Comparison of ENCODE assay signal across 2 cellular contexts in the genomic region with DNA sequence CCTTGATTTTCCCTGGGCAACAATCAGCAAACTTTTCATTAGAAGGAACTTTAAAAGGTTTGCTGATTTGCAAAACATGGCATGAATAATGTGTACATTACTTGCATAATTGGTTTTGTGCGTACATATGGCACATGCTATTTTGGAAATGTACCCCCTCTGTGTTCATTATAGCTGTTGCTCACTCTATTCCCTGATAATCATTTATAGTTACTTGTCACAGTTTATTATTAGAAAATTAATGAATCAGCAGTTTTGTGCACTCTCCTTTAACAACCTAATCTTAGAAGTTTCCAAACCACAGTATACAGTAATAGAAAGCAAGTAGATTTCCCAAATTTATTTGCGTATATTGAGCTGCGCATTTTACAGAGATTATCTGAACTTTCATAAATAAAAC.
A peak's percentile ranks its signal among the peaks of the same experiment; 100 is the strongest.
TF ChIP-seq lines count a peak whose summit lies in the region.

No MANE protein-coding gene starts in this region.

TF ChIP-seq in IMR-90, 13 proteins besides CTCF, POLR2A, EP300 and RAD21:
- TF ChIP-seq FOS (IDR thresholded peaks at IDR 0.05; ENCODE audit: low read depth, low read length) (no peak), RCOR1 (IDR thresholded peaks at IDR 0.05; ENCODE audit: insufficient replicate concordance, low read length) (no peak), SMC3 (IDR thresholded peaks at IDR 0.05; ENCODE audit: low read depth, low read length) (no peak), MAFK (IDR thresholded peaks at IDR 0.05; ENCODE audit: low read depth, low read length) (peak; percentile 86), MXI1 (IDR thresholded peaks at IDR 0.05; ENCODE audit: borderline replicate concordance, low read depth, low read length) (no peak), MAZ (IDR thresholded peaks at IDR 0.05; ENCODE audit: borderline replicate concordance, low read depth, low read length) (no peak), BHLHE40 (IDR thresholded peaks at IDR 0.05; ENCODE audit: low read depth, low read length) (no peak), CEBPB (IDR thresholded peaks at IDR 0.05; ENCODE audit: low read depth, low read length) (no peak)

TF ChIP-seq in H1, 55 proteins besides CTCF, POLR2A, EP300 and RAD21:
- TF ChIP-seq SRF (IDR thresholded peaks at IDR 0.05; ENCODE audit: low read depth, low read length): no peak
- TF ChIP-seq MAFK (IDR thresholded peaks at IDR 0.05; ENCODE audit: low read depth, low read length): peak; percentile 61; the same call in 1 of the 2 replicates
